ENCODE assay signal across 7 cellular contexts in the genomic region with DNA sequence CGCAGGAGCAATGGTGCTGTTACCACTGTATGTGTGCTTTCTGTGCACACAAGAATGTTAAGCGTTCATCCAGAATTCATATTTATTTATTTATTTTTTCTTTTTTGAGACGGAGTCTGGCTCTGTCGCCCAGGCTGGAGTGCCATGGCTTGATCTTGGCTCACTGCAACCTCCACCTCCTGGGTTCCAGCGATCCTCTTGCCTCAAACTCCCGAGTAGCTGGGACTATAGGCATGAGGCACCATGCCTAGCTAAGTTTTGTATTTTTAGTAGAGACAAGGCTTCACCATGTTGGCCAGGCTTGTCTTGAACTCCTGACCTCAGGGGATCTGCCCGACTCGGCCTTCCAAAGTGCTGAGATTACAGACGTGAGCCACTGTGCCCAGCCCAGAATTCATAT.
DNase-seq lines count a peak whose midpoint lies in the region; ATAC-seq and TF ChIP-seq lines count a peak whose summit lies in the region.
"Not testable (repeated sequence)": the region's sequence is repeated elsewhere in the genome, so short reads cannot be mapped to it uniquely, and the experiment has no call there.

No MANE protein-coding gene starts in this region.

- H3K9ac ChIP-seq in SK-N-SH, result peak overlapping the region; percentile 57; the same call in 1 of the 2 replicates

- not testable (repeated sequence) for H3K27me3 ChIP-seq in SK-N-SH (ENCODE audit: insufficient read depth); breast epithelium; cardiac muscle cell; lower lobe of right lung (ENCODE audit: low read depth); psoas muscle (ENCODE audit: insufficient read depth in 3 of 3, low read length in 2 of 3); suprapubic skin

- CTCF ChIA-PET in SK-N-SH (lab: Yijun Ruan, JAX), result not testable (repeated sequence)

- peak overlapping the region; percentile 67; the same call in 1 of the 2 replicates for H2AFZ ChIP-seq in SK-N-SH (ENCODE audit: low read depth)

- DNase-seq in SK-N-SH; breast epithelium (ENCODE audit: low spot score in 2 of 2); cardiac muscle cell (ENCODE audit: low read depth in 1 of 2, low spot score in 1 of 2); lower lobe of right lung; psoas muscle; suprapubic skin (ENCODE audit: low spot score in 2 of 2): not testable (repeated sequence)

- H3K27ac ChIP-seq in SK-N-SH (ENCODE audit: low read depth in 2 of 2, low read length in 1 of 2) (peak overlapping the region; percentile 93 to 95; a peak in 3 of 4 replicates), breast epithelium (peak overlapping the region; percentile 40), cardiac muscle cell (peak overlapping the region; percentile 83), lower lobe of right lung (peak overlapping the region; percentile 68), psoas muscle (peak overlapping the region; percentile 91), suprapubic skin (peak overlapping the region; percentile 72)

- POLR2A ChIA-PET in SK-N-SH (lab: Yijun Ruan, JAX), result interaction anchor here (0.8 kb wide), 1 partner anchor 90 kb away, joined by 3 read pairs; no protein-coding TSS in a partner anchor

- not testable (repeated sequence) for H3K36me3 ChIP-seq in SK-N-SH (replicated peaks in 1 of 2; ENCODE audit: control insufficient read depth in 1 of 2, insufficient read depth in 2 of 2, low read length in 1 of 2); breast epithelium; cardiac muscle cell; lower lobe of right lung; psoas muscle (ENCODE audit: insufficient read depth in 1 of 2, low read depth in 1 of 2); suprapubic skin

- WGBS in SK-N-SH (ENCODE audit: low lambda C conversion rate), result 84% methylated on average over 9 of the region's 9 CpGs
- 75 to 87% (median 76%) methylated on average over 9 of the region's 9 CpGs for WGBS in psoas muscle, 3 donors
- 93% methylated on average over 9 of the region's 9 CpGs for WGBS in suprapubic skin

- peaks cover 17 to 41% of the 10 kb centered on the region in 2 experiments for H3K4me1 ChIP-seq in SK-N-SH (ENCODE audit: control insufficient read depth in 1 of 2, insufficient read depth in 2 of 2, low read depth in 1 of 2, low read length in 1 of 2)
- H3K4me1 ChIP-seq in breast epithelium, result not testable (repeated sequence)
- H3K4me1 ChIP-seq in cardiac muscle cell (ENCODE audit: low read depth), result peaks cover 26% of the 10 kb centered on the region
- peaks cover 25% of the 10 kb centered on the region for H3K4me1 ChIP-seq in lower lobe of right lung
- peaks cover 35% of the 10 kb centered on the region for H3K4me1 ChIP-seq in psoas muscle
- peaks cover 24% of the 10 kb centered on the region for H3K4me1 ChIP-seq in suprapubic skin

- H4K20me1 ChIP-seq in SK-N-SH (ENCODE audit: insufficient read depth), result not testable (repeated sequence)

- not testable (repeated sequence) for TF ChIP-seq POLR2A in breast epithelium (IDR thresholded peaks at IDR 0.05); suprapubic skin (IDR thresholded peaks at IDR 0.05)

- not testable (repeated sequence) for TF ChIP-seq RAD21 in SK-N-SH (IDR thresholded peaks at IDR 0.05; ENCODE audit: low read length)

- TF ChIP-seq CTCF in SK-N-SH (IDR thresholded peaks at IDR 0.05); breast epithelium (IDR thresholded peaks at IDR 0.05); cardiac muscle cell (IDR thresholded peaks at IDR 0.05; ENCODE audit: low read depth, low read length); lower lobe of right lung (IDR thresholded peaks at IDR 0.05); psoas muscle (IDR thresholded peaks at IDR 0.05); suprapubic skin (IDR thresholded peaks at IDR 0.05): not testable (repeated sequence)

- not testable (repeated sequence) for H3K9me3 ChIP-seq in SK-N-SH; breast epithelium; cardiac muscle cell (ENCODE audit: low read depth); lower lobe of right lung; psoas muscle; suprapubic skin

- H3K79me2 ChIP-seq in SK-N-SH (ENCODE audit: insufficient read depth), result not testable (repeated sequence)

- not testable (repeated sequence) for H3K4me3 ChIP-seq in SK-N-SH (ENCODE audit: low read depth in 2 of 2, low read length in 1 of 2); breast epithelium; cardiac muscle cell; lower lobe of right lung; psoas muscle; suprapubic skin

- peak overlapping the region; percentile 61; the same call in 1 of the 2 replicates for H3K4me2 ChIP-seq in SK-N-SH

- intact Hi-C loops in breast epithelium (cut with DNase I; ENCODE audit: low total_unique reads); lower lobe of right lung (cut with DNase I): not testable (repeated sequence)
- intact Hi-C loops in psoas muscle (cut with DNase I), result loop anchor here in 1 of 2 donors (5.0 kb wide), 1 partner anchor 63 kb away; no protein-coding TSS in a partner anchor

- H3F3A ChIP-seq in SK-N-SH (replicated peaks; ENCODE audit: insufficient read depth), result peaks cover 38% of the 10 kb centered on the region

- H3K9me2 ChIP-seq in SK-N-SH, result not testable (repeated sequence)

- TF ChIP-seq EP300 in SK-N-SH (IDR thresholded peaks at IDR 0.05; ENCODE audit: borderline replicate concordance in 1 of 2, low read depth in 1 of 2, low read length in 1 of 2); suprapubic skin (IDR thresholded peaks at IDR 0.05): not testable (repeated sequence)

- peak; percentile 5 for ATAC-seq in HG02798 (IDR thresholded peaks at IDR 0.05; ENCODE audit: poor library complexity, unreplicated experiment)
- ATAC-seq in lower lobe of right lung, result peak in 1 of 2 donors; percentile 28
- not testable (repeated sequence) for ATAC-seq in psoas muscle

Comparison
In these comparisons a context has a peak if more than half of its experiments do, and no peak if none do; other contexts are left out.
1. H3K27ac ChIP-seq: peak in every context shown above with its lines; median percentile 94 in SK-N-SH; 91 in psoas muscle; 83 in cardiac muscle cell; 72 in suprapubic skin; 68 in lower lobe of right lung; 40 in breast epithelium.